ENCODE assay signal across 15 cellular contexts in genomic region chr1:41503507-41504125, GRCh38. TPM values are rescaled to one million over a fixed set of nuclear protein-coding genes. Genes with fewer than 3 reads are reported as not detected.
DNase-seq lines count a peak whose midpoint lies in the region; TF ChIP-seq lines count a peak whose summit lies in the region.
"Had no signal": no experiment of that assay in that cellular context is flagged by ENCODE, and none has a peak within 500 bp of the region (broad histone marks: within the 10 kb centered on the region; RNA-seq: fewer than 3 reads in every experiment).

No MANE protein-coding gene starts in this region.

- TF ChIP-seq CTCF in MM.1S (IDR thresholded peaks at IDR 0.05; ENCODE audit: low read length) (peak; percentile 13; the same call in 1 of the 2 replicates), brain microvascular endothelial cell (IDR thresholded peaks at IDR 0.05; ENCODE audit: low read depth, low read length, missing control alignments) (peak; percentile 37), nephron progenitor cell (IDR thresholded peaks at IDR 0.05) (peak; percentile 13), endothelial cell (IDR thresholded peaks at IDR 0.05; ENCODE audit: unreplicated experiment) (no peak)

- peaks cover 21% of the 10 kb centered on the region for H3K4me1 ChIP-seq in MM.1S (ENCODE audit: low read length)

- H3K79me2 ChIP-seq in MM.1S (ENCODE audit: low read length), result no peaks in the 10 kb centered on the region

- no peaks in the 10 kb centered on the region for H3K36me3 Mint-ChIP-seq in nephron progenitor cell (ENCODE audit: low read depth)
- no peaks in the 10 kb centered on the region for H3K36me3 Mint-ChIP-seq in endothelial cell (ENCODE audit: low read depth, unreplicated experiment)
- H3K36me3 Mint-ChIP-seq: activated naive CD4-positive, alpha-beta T cell treated with anti-CD3 and anti-CD28 coated beads, Interleukin-2, amount 10 ng/mL, durations not matched to agents 7 days and 5 days; memory B cell; T-cell had no signal

- H3K9me2 ChIP-seq in MM.1S (replicated peaks; ENCODE audit: insufficient read depth, low read length), result no peaks in the 10 kb centered on the region

- H4K20me1 ChIP-seq in MM.1S (ENCODE audit: insufficient read depth, low read length), result no peaks in the 10 kb centered on the region

- H3K27ac Mint-ChIP-seq in nephron progenitor cell, result peak overlapping the region; percentile 71
- H3K27ac Mint-ChIP-seq in endothelial cell (ENCODE audit: unreplicated experiment), result no peak overlapping the region
- H3K27ac Mint-ChIP-seq: activated CD8-positive, alpha-beta T cell treated with anti-CD3 and anti-CD28 coated beads for 36 hours; activated naive CD4-positive, alpha-beta T cell treated with anti-CD3 and anti-CD28 coated beads, Interleukin-2, amount 10 ng/mL, durations not matched to agents 7 days and 5 days; memory B cell; T-cell had no signal

- H3K4me3 Mint-ChIP-seq in nephron progenitor cell, result no peak overlapping the region
- no peak overlapping the region for H3K4me3 Mint-ChIP-seq in endothelial cell (ENCODE audit: unreplicated experiment)
- H3K4me3 Mint-ChIP-seq: activated CD8-positive, alpha-beta T cell treated with anti-CD3 and anti-CD28 coated beads for 36 hours; activated naive CD4-positive, alpha-beta T cell treated with anti-CD3 and anti-CD28 coated beads, Interleukin-2, amount 10 ng/mL, durations not matched to agents 7 days and 5 days; memory B cell; T-cell had no signal

- H3K4me1 Mint-ChIP-seq in nephron progenitor cell, result peaks cover 49% of the 10 kb centered on the region
- H3K4me1 Mint-ChIP-seq in endothelial cell (ENCODE audit: unreplicated experiment), result peaks cover 19% of the 10 kb centered on the region
- H3K4me1 Mint-ChIP-seq: activated naive CD4-positive, alpha-beta T cell treated with anti-CD3 and anti-CD28 coated beads, Interleukin-2, amount 10 ng/mL, durations not matched to agents 7 days and 5 days had no signal

- peak overlapping the region; percentile 32; the same call in 1 of the 2 replicates for H3K27ac ChIP-seq in MM.1S (ENCODE audit: low read length)
- H3K27ac ChIP-seq in brain microvascular endothelial cell, result no peak overlapping the region

- no peaks in the 10 kb centered on the region for H3K9me3 ChIP-seq in MM.1S (replicated peaks; ENCODE audit: insufficient read depth, low read length)

- H3K4me2 ChIP-seq in MM.1S (ENCODE audit: low read depth, low read length), result no peak overlapping the region

- in situ Hi-C loops in brain microvascular endothelial cell (cut with HindIII; ENCODE audit: low pct_ligation_motif_present, low sequenced_read_pairs), result no loop called here

- DNase-seq in EH (ENCODE audit: low read depth), result peak; percentile 71
- DNase-seq in MM.1S, result no peak
- no peak for DNase-seq in brain microvascular endothelial cell
- DNase-seq in nephron progenitor cell, result no peak
- no peak for DNase-seq in stimulated activated CD8-positive, alpha-beta memory T cell treated with anti-CD3 and anti-CD28 coated beads, Interleukin-4, amount 100 ng/mL, for 48 hours
- no peak for DNase-seq in T1000 (lab: John Stamatoyannopoulos, UW)
- no peak for DNase-seq in NCI-H1417 (lab: John Stamatoyannopoulos, UW)
- no peak for DNase-seq in endothelial cell (ENCODE audit: low spot score)
- DNase-seq: activated CD8-positive, alpha-beta T cell treated with anti-CD3 and anti-CD28 coated beads for 36 hours; activated naive CD4-positive, alpha-beta T cell treated with anti-CD3 and anti-CD28 coated beads, Interleukin-2, amount 10 ng/mL, durations not matched to agents 7 days and 5 days; T-cell had no signal

- peaks cover 18% of the 10 kb centered on the region for H3K27me3 Mint-ChIP-seq in nephron progenitor cell (ENCODE audit: low read depth, poor library complexity)
- H3K27me3 Mint-ChIP-seq in endothelial cell (ENCODE audit: unreplicated experiment), result peaks cover 9% of the 10 kb centered on the region
- H3K27me3 Mint-ChIP-seq: activated CD8-positive, alpha-beta T cell treated with anti-CD3 and anti-CD28 coated beads for 36 hours; memory B cell; T-cell had no signal

- 0 out of 2 replicates have a peak, but pooled peaks cover 6% of the 10 kb centered on the region for H3F3A ChIP-seq in MM.1S (ENCODE audit: insufficient read depth, low read length)

- no peaks in the 10 kb centered on the region for H3K27me3 ChIP-seq in MM.1S (replicated peaks; ENCODE audit: insufficient read depth, low read length)
- no peaks in the 10 kb centered on the region for H3K27me3 ChIP-seq in brain microvascular endothelial cell (replicated peaks)

- H3K9me3 Mint-ChIP-seq in nephron progenitor cell, result no peaks in the 10 kb centered on the region
- H3K9me3 Mint-ChIP-seq in endothelial cell (ENCODE audit: unreplicated experiment), result no peaks in the 10 kb centered on the region
- H3K9me3 Mint-ChIP-seq: activated CD8-positive, alpha-beta T cell treated with anti-CD3 and anti-CD28 coated beads for 36 hours; activated naive CD4-positive, alpha-beta T cell treated with anti-CD3 and anti-CD28 coated beads, Interleukin-2, amount 10 ng/mL, durations not matched to agents 7 days and 5 days; memory B cell; T-cell had no signal

- no peak overlapping the region for H2AFZ ChIP-seq in MM.1S (ENCODE audit: low read length)

- H3K4me3 ChIP-seq in MM.1S (ENCODE audit: low read length) (no peak overlapping the region), brain microvascular endothelial cell (ENCODE audit: low read depth, low read length) (no peak overlapping the region)

- no peak overlapping the region for H3K9ac ChIP-seq in MM.1S (ENCODE audit: low read length)

- no peaks in the 10 kb centered on the region for H3K36me3 ChIP-seq in MM.1S (replicated peaks; ENCODE audit: insufficient read depth, low read length)
- H3K36me3 ChIP-seq in brain microvascular endothelial cell (replicated peaks), result no peaks in the 10 kb centered on the region

RNA-seq across cellular contexts. Expression of gene EDN2, which starts 19.1 kb away (rescaled TPM):
- 0.21 TPM for total RNA-seq in endothelial cell (ENCODE audit: unreplicated experiment)
- total RNA-seq: activated CD8-positive, alpha-beta T cell treated with anti-CD3 and anti-CD28 coated beads for 36 hours; dermis microvascular lymphatic vessel endothelial cell; M059J; posterior vena cava; T-cell had no signal
